In the genomic region with DNA sequence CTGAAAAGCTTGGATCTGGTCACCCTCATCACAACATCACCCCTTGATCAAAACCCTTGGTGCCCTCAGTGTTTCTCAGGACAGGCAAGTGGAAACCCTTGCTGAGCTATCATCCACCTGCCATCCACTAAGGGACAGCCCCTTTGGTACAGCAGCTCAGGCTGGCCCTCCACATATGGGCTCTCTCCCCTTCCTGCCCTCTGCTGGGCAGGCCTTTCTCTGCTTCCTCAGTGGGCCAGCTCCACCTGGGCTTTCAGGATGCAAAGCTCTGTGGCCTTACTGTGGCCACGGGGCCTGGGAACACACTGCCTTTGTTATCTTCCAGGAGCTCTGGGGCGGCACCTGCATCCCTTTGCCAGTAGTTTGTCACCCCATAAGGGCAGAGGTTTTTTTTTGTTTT, we compare ENCODE assay signal across 2 cellular contexts.
TF ChIP-seq lines count a peak whose summit lies in the region.

No MANE protein-coding gene starts in this region.

TF ChIP-seq in GM23338, 12 proteins besides CTCF, POLR2A, EP300 and RAD21 (continued from another document):
- TF ChIP-seq NANOG (IDR thresholded peaks at IDR 0.05; ENCODE audit: borderline replicate concordance) (no peak), EZH2phosphoT487 (IDR thresholded peaks at IDR 0.05; ENCODE audit: unreplicated experiment) (no peak), POLR2AphosphoS5 (IDR thresholded peaks at IDR 0.05; ENCODE audit: low read depth) (no peak), ZNF331 (CRISPR knock-in tag; IDR thresholded peaks at IDR 0.05; ENCODE audit: low read depth) (no peak), EZH2 (IDR thresholded peaks at IDR 0.05; ENCODE audit: low read depth, unreplicated experiment) (no peak)
- TF ChIP-seq, protein P1, sequence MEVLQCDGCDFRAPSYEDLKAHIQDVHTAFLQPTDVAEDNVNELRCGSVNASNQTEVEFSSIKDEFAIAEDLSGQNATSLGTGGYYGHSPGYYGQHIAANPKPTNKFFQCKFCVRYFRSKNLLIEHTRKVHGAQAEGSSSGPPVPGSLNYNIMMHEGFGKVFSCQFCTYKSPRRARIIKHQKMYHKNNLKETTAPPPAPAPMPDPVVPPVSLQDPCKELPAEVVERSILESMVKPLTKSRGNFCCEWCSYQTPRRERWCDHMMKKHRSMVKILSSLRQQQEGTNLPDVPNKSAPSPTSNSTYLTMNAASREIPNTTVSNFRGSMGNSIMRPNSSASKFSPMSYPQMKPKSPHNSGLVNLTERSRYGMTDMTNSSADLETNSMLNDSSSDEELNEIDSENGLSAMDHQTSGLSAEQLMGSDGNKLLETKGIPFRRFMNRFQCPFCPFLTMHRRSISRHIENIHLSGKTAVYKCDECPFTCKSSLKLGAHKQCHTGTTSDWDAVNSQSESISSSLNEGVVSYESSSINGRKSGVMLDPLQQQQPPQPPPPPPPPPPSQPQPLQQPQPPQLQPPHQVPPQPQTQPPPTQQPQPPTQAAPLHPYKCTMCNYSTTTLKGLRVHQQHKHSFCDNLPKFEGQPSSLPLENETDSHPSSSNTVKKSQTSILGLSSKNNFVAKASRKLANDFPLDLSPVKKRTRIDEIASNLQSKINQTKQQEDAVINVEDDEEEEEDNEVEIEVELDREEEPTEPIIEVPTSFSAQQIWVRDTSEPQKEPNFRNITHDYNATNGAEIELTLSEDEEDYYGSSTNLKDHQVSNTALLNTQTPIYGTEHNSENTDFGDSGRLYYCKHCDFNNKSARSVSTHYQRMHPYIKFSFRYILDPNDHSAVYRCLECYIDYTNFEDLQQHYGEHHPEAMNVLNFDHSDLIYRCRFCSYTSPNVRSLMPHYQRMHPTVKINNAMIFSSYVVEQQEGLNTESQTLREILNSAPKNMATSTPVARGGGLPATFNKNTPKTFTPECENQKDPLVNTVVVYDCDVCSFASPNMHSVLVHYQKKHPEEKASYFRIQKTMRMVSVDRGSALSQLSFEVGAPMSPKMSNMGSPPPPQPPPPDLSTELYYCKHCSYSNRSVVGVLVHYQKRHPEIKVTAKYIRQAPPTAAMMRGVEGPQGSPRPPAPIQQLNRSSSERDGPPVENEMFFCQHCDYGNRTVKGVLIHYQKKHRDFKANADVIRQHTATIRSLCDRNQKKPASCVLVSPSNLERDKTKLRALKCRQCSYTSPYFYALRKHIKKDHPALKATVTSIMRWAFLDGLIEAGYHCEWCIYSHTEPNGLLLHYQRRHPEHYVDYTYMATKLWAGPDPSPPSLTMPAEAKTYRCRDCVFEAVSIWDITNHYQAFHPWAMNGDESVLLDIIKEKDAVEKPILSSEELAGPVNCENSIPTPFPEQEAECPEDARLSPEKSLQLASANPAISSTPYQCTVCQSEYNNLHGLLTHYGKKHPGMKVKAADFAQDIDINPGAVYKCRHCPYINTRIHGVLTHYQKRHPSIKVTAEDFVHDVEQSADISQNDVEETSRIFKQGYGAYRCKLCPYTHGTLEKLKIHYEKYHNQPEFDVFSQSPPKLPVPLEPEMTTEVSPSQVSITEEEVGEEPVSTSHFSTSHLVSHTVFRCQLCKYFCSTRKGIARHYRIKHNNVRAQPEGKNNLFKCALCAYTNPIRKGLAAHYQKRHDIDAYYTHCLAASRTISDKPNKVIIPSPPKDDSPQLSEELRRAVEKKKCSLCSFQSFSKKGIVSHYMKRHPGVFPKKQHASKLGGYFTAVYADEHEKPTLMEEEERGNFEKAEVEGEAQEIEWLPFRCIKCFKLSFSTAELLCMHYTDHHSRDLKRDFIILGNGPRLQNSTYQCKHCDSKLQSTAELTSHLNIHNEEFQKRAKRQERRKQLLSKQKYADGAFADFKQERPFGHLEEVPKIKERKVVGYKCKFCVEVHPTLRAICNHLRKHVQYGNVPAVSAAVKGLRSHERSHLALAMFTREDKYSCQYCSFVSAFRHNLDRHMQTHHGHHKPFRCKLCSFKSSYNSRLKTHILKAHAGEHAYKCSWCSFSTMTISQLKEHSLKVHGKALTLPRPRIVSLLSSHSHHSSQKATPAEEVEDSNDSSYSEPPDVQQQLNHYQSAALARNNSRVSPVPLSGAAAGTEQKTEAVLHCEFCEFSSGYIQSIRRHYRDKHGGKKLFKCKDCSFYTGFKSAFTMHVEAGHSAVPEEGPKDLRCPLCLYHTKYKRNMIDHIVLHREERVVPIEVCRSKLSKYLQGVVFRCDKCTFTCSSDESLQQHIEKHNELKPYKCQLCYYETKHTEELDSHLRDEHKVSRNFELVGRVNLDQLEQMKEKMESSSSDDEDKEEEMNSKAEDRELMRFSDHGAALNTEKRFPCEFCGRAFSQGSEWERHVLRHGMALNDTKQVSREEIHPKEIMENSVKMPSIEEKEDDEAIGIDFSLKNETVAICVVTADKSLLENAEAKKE (CRISPR knock-in tag; IDR thresholded peaks at IDR 0.05), result no peak
- TF ChIP-seq, protein P2, sequence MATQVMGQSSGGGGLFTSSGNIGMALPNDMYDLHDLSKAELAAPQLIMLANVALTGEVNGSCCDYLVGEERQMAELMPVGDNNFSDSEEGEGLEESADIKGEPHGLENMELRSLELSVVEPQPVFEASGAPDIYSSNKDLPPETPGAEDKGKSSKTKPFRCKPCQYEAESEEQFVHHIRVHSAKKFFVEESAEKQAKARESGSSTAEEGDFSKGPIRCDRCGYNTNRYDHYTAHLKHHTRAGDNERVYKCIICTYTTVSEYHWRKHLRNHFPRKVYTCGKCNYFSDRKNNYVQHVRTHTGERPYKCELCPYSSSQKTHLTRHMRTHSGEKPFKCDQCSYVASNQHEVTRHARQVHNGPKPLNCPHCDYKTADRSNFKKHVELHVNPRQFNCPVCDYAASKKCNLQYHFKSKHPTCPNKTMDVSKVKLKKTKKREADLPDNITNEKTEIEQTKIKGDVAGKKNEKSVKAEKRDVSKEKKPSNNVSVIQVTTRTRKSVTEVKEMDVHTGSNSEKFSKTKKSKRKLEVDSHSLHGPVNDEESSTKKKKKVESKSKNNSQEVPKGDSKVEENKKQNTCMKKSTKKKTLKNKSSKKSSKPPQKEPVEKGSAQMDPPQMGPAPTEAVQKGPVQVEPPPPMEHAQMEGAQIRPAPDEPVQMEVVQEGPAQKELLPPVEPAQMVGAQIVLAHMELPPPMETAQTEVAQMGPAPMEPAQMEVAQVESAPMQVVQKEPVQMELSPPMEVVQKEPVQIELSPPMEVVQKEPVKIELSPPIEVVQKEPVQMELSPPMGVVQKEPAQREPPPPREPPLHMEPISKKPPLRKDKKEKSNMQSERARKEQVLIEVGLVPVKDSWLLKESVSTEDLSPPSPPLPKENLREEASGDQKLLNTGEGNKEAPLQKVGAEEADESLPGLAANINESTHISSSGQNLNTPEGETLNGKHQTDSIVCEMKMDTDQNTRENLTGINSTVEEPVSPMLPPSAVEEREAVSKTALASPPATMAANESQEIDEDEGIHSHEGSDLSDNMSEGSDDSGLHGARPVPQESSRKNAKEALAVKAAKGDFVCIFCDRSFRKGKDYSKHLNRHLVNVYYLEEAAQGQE (IDR thresholded peaks at IDR 0.05; ENCODE audit: unreplicated experiment), result no peak
- TF ChIP-seq, protein P3, sequence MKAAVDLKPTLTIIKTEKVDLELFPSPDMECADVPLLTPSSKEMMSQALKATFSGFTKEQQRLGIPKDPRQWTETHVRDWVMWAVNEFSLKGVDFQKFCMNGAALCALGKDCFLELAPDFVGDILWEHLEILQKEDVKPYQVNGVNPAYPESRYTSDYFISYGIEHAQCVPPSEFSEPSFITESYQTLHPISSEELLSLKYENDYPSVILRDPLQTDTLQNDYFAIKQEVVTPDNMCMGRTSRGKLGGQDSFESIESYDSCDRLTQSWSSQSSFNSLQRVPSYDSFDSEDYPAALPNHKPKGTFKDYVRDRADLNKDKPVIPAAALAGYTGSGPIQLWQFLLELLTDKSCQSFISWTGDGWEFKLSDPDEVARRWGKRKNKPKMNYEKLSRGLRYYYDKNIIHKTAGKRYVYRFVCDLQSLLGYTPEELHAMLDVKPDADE (IDR thresholded peaks at IDR 0.05), result no peak

TF ChIP-seq in WTC11, 78 proteins besides CTCF, POLR2A, EP300 and RAD21 (continued from another document):
- TF ChIP-seq, protein P4, sequence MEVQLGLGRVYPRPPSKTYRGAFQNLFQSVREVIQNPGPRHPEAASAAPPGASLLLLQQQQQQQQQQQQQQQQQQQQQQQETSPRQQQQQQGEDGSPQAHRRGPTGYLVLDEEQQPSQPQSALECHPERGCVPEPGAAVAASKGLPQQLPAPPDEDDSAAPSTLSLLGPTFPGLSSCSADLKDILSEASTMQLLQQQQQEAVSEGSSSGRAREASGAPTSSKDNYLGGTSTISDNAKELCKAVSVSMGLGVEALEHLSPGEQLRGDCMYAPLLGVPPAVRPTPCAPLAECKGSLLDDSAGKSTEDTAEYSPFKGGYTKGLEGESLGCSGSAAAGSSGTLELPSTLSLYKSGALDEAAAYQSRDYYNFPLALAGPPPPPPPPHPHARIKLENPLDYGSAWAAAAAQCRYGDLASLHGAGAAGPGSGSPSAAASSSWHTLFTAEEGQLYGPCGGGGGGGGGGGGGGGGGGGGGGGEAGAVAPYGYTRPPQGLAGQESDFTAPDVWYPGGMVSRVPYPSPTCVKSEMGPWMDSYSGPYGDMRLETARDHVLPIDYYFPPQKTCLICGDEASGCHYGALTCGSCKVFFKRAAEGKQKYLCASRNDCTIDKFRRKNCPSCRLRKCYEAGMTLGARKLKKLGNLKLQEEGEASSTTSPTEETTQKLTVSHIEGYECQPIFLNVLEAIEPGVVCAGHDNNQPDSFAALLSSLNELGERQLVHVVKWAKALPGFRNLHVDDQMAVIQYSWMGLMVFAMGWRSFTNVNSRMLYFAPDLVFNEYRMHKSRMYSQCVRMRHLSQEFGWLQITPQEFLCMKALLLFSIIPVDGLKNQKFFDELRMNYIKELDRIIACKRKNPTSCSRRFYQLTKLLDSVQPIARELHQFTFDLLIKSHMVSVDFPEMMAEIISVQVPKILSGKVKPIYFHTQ (CRISPR knock-in tag; IDR thresholded peaks at IDR 0.05), result no peak
- TF ChIP-seq PRRX2 (CRISPR knock-in tag; IDR thresholded peaks at IDR 0.05), result no peak
- TF ChIP-seq, protein P5, sequence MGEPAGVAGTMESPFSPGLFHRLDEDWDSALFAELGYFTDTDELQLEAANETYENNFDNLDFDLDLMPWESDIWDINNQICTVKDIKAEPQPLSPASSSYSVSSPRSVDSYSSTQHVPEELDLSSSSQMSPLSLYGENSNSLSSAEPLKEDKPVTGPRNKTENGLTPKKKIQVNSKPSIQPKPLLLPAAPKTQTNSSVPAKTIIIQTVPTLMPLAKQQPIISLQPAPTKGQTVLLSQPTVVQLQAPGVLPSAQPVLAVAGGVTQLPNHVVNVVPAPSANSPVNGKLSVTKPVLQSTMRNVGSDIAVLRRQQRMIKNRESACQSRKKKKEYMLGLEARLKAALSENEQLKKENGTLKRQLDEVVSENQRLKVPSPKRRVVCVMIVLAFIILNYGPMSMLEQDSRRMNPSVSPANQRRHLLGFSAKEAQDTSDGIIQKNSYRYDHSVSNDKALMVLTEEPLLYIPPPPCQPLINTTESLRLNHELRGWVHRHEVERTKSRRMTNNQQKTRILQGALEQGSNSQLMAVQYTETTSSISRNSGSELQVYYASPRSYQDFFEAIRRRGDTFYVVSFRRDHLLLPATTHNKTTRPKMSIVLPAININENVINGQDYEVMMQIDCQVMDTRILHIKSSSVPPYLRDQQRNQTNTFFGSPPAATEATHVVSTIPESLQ (CRISPR knock-in tag; IDR thresholded peaks at IDR 0.05), result no peak
- no peak for TF ChIP-seq IRF2 (CRISPR knock-in tag; IDR thresholded peaks at IDR 0.05; ENCODE audit: borderline replicate concordance, low read depth)
